In genomic region chr14:63924375-63924774, GRCh38 we compare ENCODE assay signal across 25 cellular contexts.
A peak's percentile ranks its signal among the peaks of the same experiment; 100 is the strongest.
DNase-seq lines count a peak whose midpoint lies in the region; ATAC-seq, FAIRE-seq and TF ChIP-seq lines count a peak whose summit lies in the region.
"Had no signal": no experiment of that assay in that cellular context is flagged by ENCODE, and none has a peak within 500 bp of the region (broad histone marks: within the 10 kb centered on the region; RNA-seq: fewer than 3 reads in every experiment).

No MANE protein-coding gene starts in this region.

- POLR2A ChIA-PET in HEK293 (lab: Yijun Ruan, JAX) = interaction anchor here (0.7 kb wide), 1 partner anchor 375 kb away, joined by 4 read pairs; no protein-coding TSS in a partner anchor

- FAIRE-seq in islet of Langerhans (lab: Jason Lieb, UNC) (peak; percentile 36), pancreas (lab: Jason Lieb, UNC) (peak; percentile 75)
- FAIRE-seq: A204.1, D721Med, GM12878, GM12892, GM18507 had no signal

- CTCF ChIA-PET in HEK293 (lab: Yijun Ruan, JAX) = no interaction called here

- H3K27me3 Mint-ChIP-seq in natural killer cell (ENCODE audit: low read depth in 2 of 2) = no peaks in the 10 kb centered on the region
- no peaks in the 10 kb centered on the region for H3K27me3 Mint-ChIP-seq in natural killer cell treated with Interleukin-12 subunit alpha and Interleukin-12 subunit beta and Interleukin-15 and Interleukin-18, amount 100 ng/mL, for 72 hours
- H3K27me3 Mint-ChIP-seq in T-helper 2 cell treated with Interferon-gamma antibody and Interleukin-4, amounts not matched to agents 5 μg/mL and 100 μg/mL, for 36 hours (ENCODE audit: low read depth) = no peaks in the 10 kb centered on the region
- H3K27me3 Mint-ChIP-seq: CD4-positive, alpha-beta memory T cell; CD4-positive, CD25-positive, alpha-beta regulatory T cell; CD8-positive, alpha-beta memory T cell had no signal

- ATAC-seq in natural killer cell = no peak
- ATAC-seq in natural killer cell treated with Interleukin-12 subunit alpha and Interleukin-12 subunit beta and Interleukin-15 and Interleukin-18, amount 100 ng/mL, for 72 hours = no peak
- ATAC-seq in pancreas = no peak
- ATAC-seq: GM12878 had no signal

- H3K27me3 ChIP-seq in pancreas = no peaks in the 10 kb centered on the region
- H3K27me3 ChIP-seq: BE2C, BLaER1 had no signal

- H3K4me1 ChIP-seq in HEK293 (ENCODE audit: control insufficient read depth, insufficient read depth, low read length) (peaks cover 5% of the 10 kb centered on the region; the same call in 1 of the 2 replicates), pancreas (peaks cover 5 to 16% (median 6%) of the 10 kb centered on the region in 3 donors)
- H3K4me1 ChIP-seq: BLaER1 had no signal

- no peaks in the 10 kb centered on the region for H3K9me3 Mint-ChIP-seq in natural killer cell
- H3K9me3 Mint-ChIP-seq in natural killer cell treated with Interleukin-12 subunit alpha and Interleukin-12 subunit beta and Interleukin-15 and Interleukin-18, amount 100 ng/mL, for 72 hours = peaks cover 4% of the 10 kb centered on the region
- H3K9me3 Mint-ChIP-seq in T-helper 2 cell treated with Interferon-gamma antibody and Interleukin-4, amounts not matched to agents 5 μg/mL and 100 μg/mL, for 36 hours = peaks cover 20% of the 10 kb centered on the region

- H3K4me1 Mint-ChIP-seq in natural killer cell = peaks cover 36 to 39% of the 10 kb centered on the region in 2 donors
- H3K4me1 Mint-ChIP-seq in natural killer cell treated with Interleukin-12 subunit alpha and Interleukin-12 subunit beta and Interleukin-15 and Interleukin-18, amount 100 ng/mL, for 72 hours (ENCODE audit: low read depth in 2 of 2) = peaks cover 27 to 33% of the 10 kb centered on the region in 2 donors
- peaks cover 6% of the 10 kb centered on the region for H3K4me1 Mint-ChIP-seq in T-helper 2 cell treated with Interferon-gamma antibody and Interleukin-4, amounts not matched to agents 5 μg/mL and 100 μg/mL, for 36 hours (ENCODE audit: low read depth)
- H3K4me1 Mint-ChIP-seq: CD14-positive monocyte had no signal

- H3K36me3 ChIP-seq in HEK293 (ENCODE audit: control insufficient read depth in 2 of 2, insufficient read depth in 1 of 2, low read length in 2 of 2) (peaks cover 0 to 3% of the 10 kb centered on the region in 2 experiments; a peak in 1 of 3 replicates), pancreas (no peaks in the 10 kb centered on the region)
- H3K36me3 ChIP-seq: BE2C had no signal

- H3K9me3 ChIP-seq in HEK293 (ENCODE audit: control insufficient read depth, insufficient read depth, low read depth, low read length) (no peaks in the 10 kb centered on the region; the same call in 1 of the 2 replicates), pancreas (no peaks in the 10 kb centered on the region)
- H3K9me3 ChIP-seq: BE2C had no signal

- no peak overlapping the region for H3K27ac ChIP-seq in HEK293 (ENCODE audit: extremely low read depth, low read depth, low read length)
- no peak overlapping the region for H3K27ac ChIP-seq in pancreas
- H3K27ac ChIP-seq: BLaER1 had no signal

- intact Hi-C loops in natural killer cell (cut with micrococcal nuclease) (no loop called here), pancreas (cut with DNase I) (loop anchor here in 1 of 3 donors (10.0 kb wide), 1 partner anchor 70 kb away; the partner anchor contains the start of gene SYNE2)

- no peak overlapping the region for H3K4me3 Mint-ChIP-seq in natural killer cell
- no peak overlapping the region for H3K4me3 Mint-ChIP-seq in natural killer cell treated with Interleukin-12 subunit alpha and Interleukin-12 subunit beta and Interleukin-15 and Interleukin-18, amount 100 ng/mL, for 72 hours
- no peak overlapping the region for H3K4me3 Mint-ChIP-seq in T-helper 2 cell treated with Interferon-gamma antibody and Interleukin-4, amounts not matched to agents 5 μg/mL and 100 μg/mL, for 36 hours
- H3K4me3 Mint-ChIP-seq: CD14-positive monocyte; CD4-positive, alpha-beta memory T cell; CD4-positive, CD25-positive, alpha-beta regulatory T cell; CD8-positive, alpha-beta memory T cell had no signal

- DNase-seq in natural killer cell (no peak), pancreas (no peak), D341Med (ENCODE audit: low spot score) (no peak), T-helper 2 cell (no peak)
- no peak for DNase-seq in natural killer cell treated with Interleukin-12 subunit alpha and Interleukin-12 subunit beta and Interleukin-15 and Interleukin-18, amount 100 ng/mL, for 72 hours (ENCODE audit: low spot score)
- DNase-seq in T-helper 2 cell treated with Interferon-gamma antibody and Interleukin-4, amounts not matched to agents 5 μg/mL and 100 μg/mL, for 36 hours (ENCODE audit: low spot score) = no peak
- DNase-seq: 8988T; ACHN; BE2C; C1 segment of cervical spinal cord; CD4-positive, alpha-beta memory T cell; CD4-positive, CD25-positive, alpha-beta regulatory T cell; CD8-positive, alpha-beta memory T cell; COR-L47; DMS79 treated with DMSO at 0.1 percent for 48 hours; GDM1 had no signal

- no peak overlapping the region for H3K4me3 ChIP-seq in HEK293 (ENCODE audit: low read depth, low read length)
- no peak overlapping the region for H3K4me3 ChIP-seq in pancreas
- H3K4me3 ChIP-seq: BLaER1, GM12878 had no signal

- peak overlapping the region; percentile 27 to 37 for H3K27ac Mint-ChIP-seq in natural killer cell
- no peak overlapping the region for H3K27ac Mint-ChIP-seq in natural killer cell treated with Interleukin-12 subunit alpha and Interleukin-12 subunit beta and Interleukin-15 and Interleukin-18, amount 100 ng/mL, for 72 hours
- no peak overlapping the region for H3K27ac Mint-ChIP-seq in T-helper 2 cell treated with Interferon-gamma antibody and Interleukin-4, amounts not matched to agents 5 μg/mL and 100 μg/mL, for 36 hours
- H3K27ac Mint-ChIP-seq: CD14-positive monocyte; CD4-positive, CD25-positive, alpha-beta regulatory T cell; CD8-positive, alpha-beta memory T cell had no signal

- TF ChIP-seq CTCF in natural killer cell (IDR thresholded peaks at IDR 0.05) (no peak), HEK293 (tag by site-specific recombination; IDR thresholded peaks at IDR 0.05) (no peak), pancreas (IDR thresholded peaks at IDR 0.05) (no peak)

- H3K36me3 Mint-ChIP-seq in natural killer cell = no peaks in the 10 kb centered on the region
- H3K36me3 Mint-ChIP-seq in natural killer cell treated with Interleukin-12 subunit alpha and Interleukin-12 subunit beta and Interleukin-15 and Interleukin-18, amount 100 ng/mL, for 72 hours = peaks cover 17% of the 10 kb centered on the region
- peaks cover 14% of the 10 kb centered on the region for H3K36me3 Mint-ChIP-seq in T-helper 2 cell treated with Interferon-gamma antibody and Interleukin-4, amounts not matched to agents 5 μg/mL and 100 μg/mL, for 36 hours (ENCODE audit: low read depth)
- H3K36me3 Mint-ChIP-seq: CD14-positive monocyte had no signal

TF ChIP-seq in HEK293, 187 proteins besides CTCF, POLR2A, EP300 and RAD21:
- TF ChIP-seq ZNF138 (tag by site-specific recombination; IDR thresholded peaks at IDR 0.05; ENCODE audit: borderline replicate concordance) = no peak
- no peak for TF ChIP-seq BCL11A (tag by site-specific recombination; IDR thresholded peaks at IDR 0.05; ENCODE audit: low read depth)
- TF ChIP-seq ZBTB17 (tag by site-specific recombination; IDR thresholded peaks at IDR 0.05) = no peak
- TF ChIP-seq SETDB1 (IDR thresholded peaks at IDR 0.05; ENCODE audit: insufficient read length, low read length) = peak; percentile 70
- no peak for TF ChIP-seq ZNF596 (tag by site-specific recombination; IDR thresholded peaks at IDR 0.05)
- no peak for TF ChIP-seq KLF16 (tag by site-specific recombination; IDR thresholded peaks at IDR 0.05)
- no peak for TF ChIP-seq ZNF529 (tag by site-specific recombination; IDR thresholded peaks at IDR 0.05; ENCODE audit: insufficient replicate concordance)
- TF ChIP-seq ZNF248 (tag by site-specific recombination; IDR thresholded peaks at IDR 0.05) = peak; percentile 67; the same call in 1 of the 2 replicates
- TF ChIP-seq ZNF558 (tag by site-specific recombination; IDR thresholded peaks at IDR 0.05) = peak; percentile 43; the same call in 1 of the 2 replicates

Comparison
In these comparisons a context has a peak if more than half of its experiments do, and no peak if none do; other contexts are left out.
1. H3K27ac Mint-ChIP-seq: peak in natural killer cell (2 of 2); none in natural killer cell treated with Interleukin-12 subunit alpha and Interleukin-12 subunit beta and Interleukin-15 and Interleukin-18, amount 100 ng/mL, for 72 hours (0 of 2) and T-helper 2 cell treated with Interferon-gamma antibody and Interleukin-4, amounts not matched to agents 5 μg/mL and 100 μg/mL, for 36 hours (single experiment).